In the genomic region with DNA sequence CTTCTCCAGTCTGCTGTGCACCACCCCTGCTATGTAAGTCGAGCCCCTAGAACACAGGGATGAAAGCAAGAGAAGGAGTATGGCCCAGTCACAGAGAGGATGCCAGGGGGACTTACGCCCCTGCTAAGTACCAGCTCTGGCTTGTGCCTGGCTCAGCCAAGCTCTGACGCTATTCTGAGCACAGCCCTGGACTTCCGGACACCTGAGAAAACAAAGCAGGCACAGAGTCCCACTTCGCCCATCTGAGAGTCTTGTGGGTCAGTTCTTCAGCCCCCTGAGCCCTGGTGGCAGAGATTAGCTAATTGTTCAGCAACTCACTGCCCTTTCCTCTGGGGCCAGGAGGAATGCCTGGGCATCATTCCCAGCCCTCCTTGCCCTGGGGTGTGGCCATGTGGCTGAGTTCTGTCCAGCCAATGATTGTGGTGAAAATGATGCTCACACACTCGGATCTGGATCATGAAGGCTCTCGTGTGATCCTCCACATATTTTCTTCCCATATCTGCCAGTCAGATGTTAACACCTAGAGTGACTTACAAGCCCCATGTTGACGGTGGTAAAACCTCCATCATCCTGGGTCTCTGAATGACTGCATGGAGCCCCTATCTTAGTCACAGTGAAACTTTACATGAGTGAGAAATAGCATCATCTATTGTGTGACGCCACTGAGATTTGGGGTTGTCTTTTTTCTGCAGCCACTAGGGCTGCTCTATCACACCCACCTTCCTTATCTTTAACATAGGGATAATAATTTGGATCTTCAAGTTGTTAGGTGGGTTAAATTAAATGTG, we compare ENCODE assay signal across 13 cellular contexts.
DNase-seq lines count a peak whose midpoint lies in the region; ATAC-seq and TF ChIP-seq lines count a peak whose summit lies in the region.
"Had no signal": no experiment of that assay in that cellular context is flagged by ENCODE, and none has a peak within 500 bp of the region (broad histone marks: within the 10 kb centered on the region; RNA-seq: fewer than 3 reads in every experiment).

No MANE protein-coding gene starts in this region.

- no peak overlapping the region for H3K27ac ChIP-seq in heart right ventricle
- H3K27ac ChIP-seq in endodermal cell (ENCODE audit: low read depth, low read length), result no peak overlapping the region
- H3K27ac ChIP-seq in suprapubic skin, result no peak overlapping the region
- H3K27ac ChIP-seq: C4-2B, foreskin keratinocyte, prostate gland had no signal

- no peaks in the 10 kb centered on the region for H3K9me3 Mint-ChIP-seq in endodermal cell

- H3K9ac ChIP-seq in endodermal cell (ENCODE audit: extremely low read depth, low read length, poor library complexity, severe bottlenecking), result no peak overlapping the region

- TF ChIP-seq EP300 in suprapubic skin (IDR thresholded peaks at IDR 0.05), result no peak

- no peaks in the 10 kb centered on the region for H3K36me3 Mint-ChIP-seq in endodermal cell (ENCODE audit: low read depth)

- WGBS in heart right ventricle, 2 donors, result 61 to 65% methylated on average over 9 of the region's 9 CpGs
- 79 to 80% methylated on average over 8 to 9 of the region's 9 CpGs for WGBS in endodermal cell (ENCODE audit: insufficient coverage in 1 of 2, insufficient read length in 1 of 2), 2 experiments
- WGBS in suprapubic skin, result 63% methylated on average over 7 of the region's 9 CpGs

- ATAC-seq in heart right ventricle (peak in 5 of 8 donors; percentile 36 to 71 (median 54)), Right ventricle myocardium inferior (no peak)
- ATAC-seq: foreskin keratinocyte had no signal

- no peak overlapping the region for H3K4me3 Mint-ChIP-seq in endodermal cell

- H3K27ac Mint-ChIP-seq in endodermal cell, result no peak overlapping the region

- H3K27me3 Mint-ChIP-seq in endodermal cell (ENCODE audit: insufficient read depth), result no peaks in the 10 kb centered on the region

- TF ChIP-seq POLR2A in suprapubic skin (IDR thresholded peaks at IDR 0.05), result no peak

- intact Hi-C loops in heart right ventricle (cut with DNase I) (no loop called here), Right ventricle myocardium inferior (cut with DNase I) (no loop called here)

- H3K4me1 Mint-ChIP-seq in endodermal cell, result no peaks in the 10 kb centered on the region

- peaks cover 0 to 5% (median 0%) of the 10 kb centered on the region in 9 donors for H3K4me1 ChIP-seq in heart right ventricle
- no peaks in the 10 kb centered on the region for H3K4me1 ChIP-seq in endodermal cell (ENCODE audit: control insufficient read depth, insufficient read depth, low read length)
- no peaks in the 10 kb centered on the region for H3K4me1 ChIP-seq in suprapubic skin
- H3K4me1 ChIP-seq: foreskin keratinocyte, prostate gland had no signal

- H3K36me3 ChIP-seq in heart right ventricle (no peaks in the 10 kb centered on the region), endodermal cell (ENCODE audit: control insufficient read depth, insufficient read depth, low read length) (no peaks in the 10 kb centered on the region), suprapubic skin (no peaks in the 10 kb centered on the region)
- H3K36me3 ChIP-seq: prostate gland had no signal

- H3K4me3 ChIP-seq in heart right ventricle, result no peak overlapping the region
- no peak overlapping the region for H3K4me3 ChIP-seq in endodermal cell (ENCODE audit: low read length)
- H3K4me3 ChIP-seq in suprapubic skin, result no peak overlapping the region
- H3K4me3 ChIP-seq: prostate gland had no signal

- H3K9me3 ChIP-seq in heart right ventricle (no peaks in the 10 kb centered on the region), endodermal cell (ENCODE audit: control insufficient read depth, low read length) (no peaks in the 10 kb centered on the region), suprapubic skin (no peaks in the 10 kb centered on the region)
- H3K9me3 ChIP-seq: prostate gland had no signal

- TF ChIP-seq CTCF in heart right ventricle (IDR thresholded peaks at IDR 0.05) (no peak), endodermal cell (conservative IDR thresholded peaks at IDR 0.05) (no peak), suprapubic skin (IDR thresholded peaks at IDR 0.05) (no peak)

- DNase-seq in heart right ventricle, result no peak
- DNase-seq in Right ventricle myocardium inferior (ENCODE audit: missing footprints), result no peak
- DNase-seq in RPMI7951 (ENCODE audit: low read depth), result peak; percentile 88
- peak; percentile 22 for DNase-seq in endodermal cell
- peak; percentile 35 to 37 for DNase-seq in suprapubic skin (ENCODE audit: low spot score in 2 of 2)
- no peak for DNase-seq in NCI-H1048 (lab: John Stamatoyannopoulos, UW)
- no peak for DNase-seq in SKM-1 treated with dmso at 0.1 percent for 144 hours (lab: John Stamatoyannopoulos, UW; ENCODE audit: unreplicated experiment)
- DNase-seq in dermis blood vessel endothelial cell, result no peak
- DNase-seq: cerebellar nuclear complex, foreskin keratinocyte, NCI-H1092 treated with DMSO at 0.1 percent for 48 hours had no signal

- peaks cover 0 to 8% (median 0%) of the 10 kb centered on the region in 7 donors for H3K27me3 ChIP-seq in heart right ventricle
- H3K27me3 ChIP-seq in endodermal cell (ENCODE audit: control insufficient read depth, insufficient read depth, low read length, poor library complexity, severe bottlenecking), result no peaks in the 10 kb centered on the region
- peaks cover 3% of the 10 kb centered on the region for H3K27me3 ChIP-seq in suprapubic skin

Comparison
In these comparisons a context has a peak if more than half of its experiments do, and no peak if none do; other contexts are left out.
1. DNase-seq: peak in RPMI7951 (single experiment), endodermal cell (single experiment) and suprapubic skin (2 of 2); none in heart right ventricle (0 of 2), Right ventricle myocardium inferior (single experiment), NCI-H1048 (single experiment), SKM-1 treated with dmso at 0.1 percent for 144 hours (single experiment) and dermis blood vessel endothelial cell (single experiment).